10 cellular contexts compared by ENCODE assay signal in genomic region chr11:75402002-75402773, GRCh38. TPM values are rescaled to one million over a fixed set of nuclear protein-coding genes. Genes with fewer than 3 reads are reported as not detected.
DNase-seq lines count a peak whose midpoint lies in the region; ATAC-seq and TF ChIP-seq lines count a peak whose summit lies in the region.
"Had no signal": no experiment of that assay in that cellular context is flagged by ENCODE, and none has a peak within 500 bp of the region (broad histone marks: within the 10 kb centered on the region; RNA-seq: fewer than 3 reads in every experiment).

No MANE protein-coding gene starts in this region.

- TF ChIP-seq CTCF in PC-9 (conservative IDR thresholded peaks at IDR 0.05) (no peak), endothelial cell (IDR thresholded peaks at IDR 0.05; ENCODE audit: unreplicated experiment) (no peak), psoas muscle (IDR thresholded peaks at IDR 0.05) (no peak)

- H3K36me3 ChIP-seq in PC-9 (ENCODE audit: low read depth) (peaks cover 71% of the 10 kb centered on the region), psoas muscle (ENCODE audit: insufficient read depth in 1 of 2, low read depth in 1 of 2) (peaks cover 23 to 74% of the 10 kb centered on the region in 2 donors)

- peaks cover 52% of the 10 kb centered on the region for H3K4me1 Mint-ChIP-seq in activated CD4-positive, alpha-beta T cell treated with anti-CD3 and anti-CD28 coated beads for 36 hours
- peaks cover 61% of the 10 kb centered on the region for H3K4me1 Mint-ChIP-seq in endothelial cell (ENCODE audit: unreplicated experiment)

- peaks cover 74% of the 10 kb centered on the region for H3K36me3 Mint-ChIP-seq in activated CD4-positive, alpha-beta T cell treated with anti-CD3 and anti-CD28 coated beads for 36 hours (ENCODE audit: low read depth)
- H3K36me3 Mint-ChIP-seq in endothelial cell (ENCODE audit: low read depth, unreplicated experiment): peaks cover 39% of the 10 kb centered on the region

- H3K4me2 ChIP-seq in PC-9: peak overlapping the region; percentile 92

- peaks cover 77% of the 10 kb centered on the region for H3F3A ChIP-seq in PC-9 (ENCODE audit: insufficient read depth, low read depth)

- peak overlapping the region; percentile 96 for H3K4me3 Mint-ChIP-seq in activated CD4-positive, alpha-beta T cell treated with anti-CD3 and anti-CD28 coated beads for 36 hours
- H3K4me3 Mint-ChIP-seq in endothelial cell (ENCODE audit: unreplicated experiment): peak overlapping the region; percentile 99

- H3K27ac Mint-ChIP-seq in activated CD4-positive, alpha-beta T cell treated with anti-CD3 and anti-CD28 coated beads for 36 hours: peak overlapping the region; percentile 98
- peak overlapping the region; percentile 96 for H3K27ac Mint-ChIP-seq in endothelial cell (ENCODE audit: unreplicated experiment)

- CTCF ChIA-PET in activated CD4-positive, alpha-beta T cell treated with anti-CD3 and anti-CD28 coated beads for 36 hours (lab: Charles Lee): interaction anchor here (0.9 kb wide), 1 partner anchor 14 kb away, joined by 3 read pairs; no protein-coding TSS in a partner anchor
- CTCF ChIA-PET in PC-9 (lab: Charles Lee): no interaction called here

- H3K27ac ChIP-seq in PC-9 (peak overlapping the region; percentile 95), psoas muscle (peak overlapping the region; percentile 91)

- WGBS in psoas muscle, 3 donors: 57 to 82% (median 58%) methylated on average over 10 of the region's 10 CpGs

- peaks cover 79% of the 10 kb centered on the region for H3K79me2 ChIP-seq in PC-9 (ENCODE audit: low read depth)

- DNase-seq in activated CD4-positive, alpha-beta T cell treated with anti-CD3 and anti-CD28 coated beads for 36 hours: no peak
- DNase-seq in activated CD4-positive, alpha-beta T cell treated with anti-CD3 and anti-CD28 coated beads, Interleukin-2, amount 50 U/mL, for 1 hour: no peak
- DNase-seq in PC-9 (peak in 1 of 2 experiments; percentile 26), endothelial cell (ENCODE audit: low spot score) (no peak), psoas muscle (no peak), left cardiac atrium (no peak)
- DNase-seq: NCI-H1694, nucleus accumbens had no signal

- H3K9me2 ChIP-seq in PC-9 (ENCODE audit: insufficient read depth): no peaks in the 10 kb centered on the region

- H3K9me3 ChIP-seq in PC-9 (ENCODE audit: insufficient read depth, low read depth) (no peaks in the 10 kb centered on the region), psoas muscle (no peaks in the 10 kb centered on the region)

- H3K9me3 Mint-ChIP-seq in activated CD4-positive, alpha-beta T cell treated with anti-CD3 and anti-CD28 coated beads for 36 hours (ENCODE audit: low read depth): no peaks in the 10 kb centered on the region
- H3K9me3 Mint-ChIP-seq in endothelial cell (ENCODE audit: unreplicated experiment): no peaks in the 10 kb centered on the region

- POLR2A ChIA-PET in activated CD4-positive, alpha-beta T cell treated with anti-CD3 and anti-CD28 coated beads for 36 hours (lab: Charles Lee): interaction anchor here (1.6 kb wide), 1 partner anchor 28 kb away, joined by 4 read pairs; no protein-coding TSS in a partner anchor
- POLR2A ChIA-PET in PC-9 (lab: Charles Lee; ENCODE audit: unreplicated experiment): interaction anchor here (0.6 kb wide), 2 partner anchors 169 to 611 kb away, joined by 4 to 11 read pairs; no protein-coding TSS in a partner anchor

- H3K27me3 ChIP-seq in PC-9 (ENCODE audit: insufficient read depth, low read depth): no peaks in the 10 kb centered on the region
- no peaks in the 10 kb centered on the region for H3K27me3 ChIP-seq in psoas muscle (ENCODE audit: insufficient read depth in 3 of 3, low read length in 2 of 3)

- no peaks in the 10 kb centered on the region for H3K27me3 Mint-ChIP-seq in activated CD4-positive, alpha-beta T cell treated with anti-CD3 and anti-CD28 coated beads for 36 hours
- H3K27me3 Mint-ChIP-seq in endothelial cell (ENCODE audit: unreplicated experiment): peaks cover 8% of the 10 kb centered on the region

- peak overlapping the region; percentile 95; the same call in 1 of the 2 replicates for H3K4me3 ChIP-seq in PC-9
- H3K4me3 ChIP-seq in psoas muscle: peak overlapping the region; percentile 78

- BruUV-seq in PC-9 (replicated peaks; lab: Mats Ljungman, UMichigan): no TSS peak

- intact Hi-C loops in activated CD4-positive, alpha-beta T cell treated with anti-CD3 and anti-CD28 coated beads for 36 hours (cut with DNase I, micrococcal nuclease): no loop called here
- intact Hi-C loops in PC-9 (cut with micrococcal nuclease; ENCODE audit: unreplicated experiment): no loop called here
- intact Hi-C loops in psoas muscle (cut with DNase I): no loop called here
- intact Hi-C loops in left cardiac atrium (cut with DNase I): loop anchor here in 1 of 2 donors (5.0 kb wide), 1 partner anchor 125 kb away; the partner anchor contains the start of gene GDPD5

- H3K4me1 ChIP-seq in PC-9 (replicated peaks; ENCODE audit: insufficient read depth) (peaks cover 28% of the 10 kb centered on the region), psoas muscle (peaks cover 36% of the 10 kb centered on the region)

- H4K20me1 ChIP-seq in PC-9 (ENCODE audit: insufficient read depth): peaks cover 71% of the 10 kb centered on the region

- ATAC-seq in activated CD4-positive, alpha-beta T cell treated with anti-CD3 and anti-CD28 coated beads for 36 hours: no peak
- ATAC-seq in psoas muscle (peak in 3 of 4 donors; percentile 40 to 62 (median 59)), HG03565 (IDR thresholded peaks at IDR 0.05; ENCODE audit: unreplicated experiment) (no peak), GM21717 (IDR thresholded peaks at IDR 0.05; ENCODE audit: unreplicated experiment) (no peak), left cardiac atrium (no peak)

- no peak overlapping the region for H2AFZ ChIP-seq in PC-9

RNA-seq across cellular contexts. Expression of gene RPS3, which starts 2.9 kb away (rescaled TPM):
- 1,000 to 10,000 TPM; 4,536 to 4,569 TPM for total RNA-seq in activated CD4-positive, alpha-beta T cell treated with anti-CD3 and anti-CD28 coated beads for 36 hours
- total RNA-seq in PC-9 (2021) (3,914 and 4,011 TPM in 2 replicates), endothelial cell (ENCODE audit: unreplicated experiment) (3,784 TPM), psoas muscle (1,000 to 10,000 TPM in 2 of 4 donors, 100 to 1,000 TPM in 2; 807 to 1,216 (median 929) TPM), left cardiac atrium (1,000 to 10,000 TPM; 1,106 to 1,117 TPM)
- polyA plus RNA-seq in psoas muscle: 1,000 to 10,000 TPM; 1,619 to 2,132 (median 1,802) TPM

RNA-seq across cellular contexts. Expression of gene KLHL35, which starts 30.8 kb away (rescaled TPM):
- total RNA-seq in activated CD4-positive, alpha-beta T cell treated with anti-CD3 and anti-CD28 coated beads for 36 hours: under 1 TPM; 0.62 to 0.65 TPM
- total RNA-seq in PC-9 (2021): 11.1 and 18.9 TPM in 2 replicates
- total RNA-seq in endothelial cell (ENCODE audit: unreplicated experiment): 2.8 TPM
- under 1 TPM; 0.34 to 0.64 (median 0.39) TPM for total RNA-seq in psoas muscle
- polyA plus RNA-seq in psoas muscle: 1 to 10 TPM in 2 of 3 donors, under 1 TPM in 1; 0.56 to 4.1 (median 1.2) TPM
- 1 to 10 TPM; 1.1 to 1.2 TPM for total RNA-seq in left cardiac atrium

RNA-seq across cellular contexts. Expression of gene ARRB1, which starts 50.7 kb away (rescaled TPM):
- 10 to 100 TPM; 21.0 to 21.8 TPM for total RNA-seq in activated CD4-positive, alpha-beta T cell treated with anti-CD3 and anti-CD28 coated beads for 36 hours
- 31.8 and 43.6 TPM in 2 replicates for total RNA-seq in PC-9 (2021)
- total RNA-seq in endothelial cell (ENCODE audit: unreplicated experiment): 197 TPM
- total RNA-seq in psoas muscle: 10 to 100 TPM in 1 of 4 donors, 1 to 10 TPM in 3; 7.4 to 17.3 (median 9.0) TPM
- 1 to 10 TPM; 3.6 to 3.8 (median 3.8) TPM for polyA plus RNA-seq in psoas muscle
- total RNA-seq in left cardiac atrium: 10 to 100 TPM; 28.4 to 39.4 TPM

Comparison
In these comparisons a context has a peak if more than half of its experiments do, and no peak if none do; other contexts are left out.
1. ATAC-seq: peak in psoas muscle (3 of 4); none in activated CD4-positive, alpha-beta T cell treated with anti-CD3 and anti-CD28 coated beads for 36 hours (single experiment), HG03565 (single experiment), GM21717 (single experiment) and left cardiac atrium (0 of 2).